ENCODE assay signal across 8 cellular contexts in the genomic region with DNA sequence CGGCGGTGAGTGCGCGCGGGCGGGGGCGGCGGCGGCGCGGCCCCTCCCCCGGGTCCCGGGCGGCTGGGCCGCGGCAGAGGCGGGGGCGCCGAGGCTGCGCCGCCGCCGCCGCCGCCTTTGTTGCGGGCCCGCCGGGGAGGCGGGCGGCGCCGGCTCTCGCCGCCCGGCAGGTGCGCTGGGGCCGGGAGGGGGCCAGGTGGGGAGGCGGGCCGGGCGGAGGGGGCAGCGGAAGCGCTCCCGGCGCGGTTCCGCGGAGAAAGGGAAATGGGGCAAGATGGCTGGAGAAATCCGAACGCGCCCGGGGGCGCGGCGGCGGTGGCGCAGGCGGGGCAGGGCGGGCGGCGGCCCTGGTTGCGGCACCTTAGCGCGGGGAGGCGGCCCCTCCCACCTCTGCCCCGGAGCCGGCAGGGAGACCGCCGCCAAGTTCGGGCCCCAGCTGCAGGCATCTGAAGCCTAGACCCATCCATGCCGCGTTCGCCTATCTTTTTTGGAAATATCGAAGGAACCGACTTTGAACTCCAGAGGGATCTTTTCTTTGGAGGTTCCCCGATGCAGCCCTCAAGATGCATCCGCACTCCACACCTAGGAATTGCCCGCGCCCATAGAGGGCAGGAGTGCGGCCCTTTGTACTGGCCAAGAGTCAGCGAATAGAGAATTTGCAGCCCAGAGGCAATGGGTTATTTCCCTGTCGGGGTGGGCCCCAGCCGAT. TPM values are rescaled to one million over a fixed set of nuclear protein-coding genes. Genes with fewer than 3 reads are reported as not detected.
A peak's percentile ranks its signal among the peaks of the same experiment; 100 is the strongest.
DNase-seq lines count a peak whose midpoint lies in the region; TF ChIP-seq lines count a peak whose summit lies in the region.

No MANE protein-coding gene starts in this region.

- peak overlapping the region; percentile 96 for H3K27ac ChIP-seq in caudate nucleus (ENCODE audit: low read depth, low read length)
- H3K27ac ChIP-seq in layer of hippocampus (ENCODE audit: low read depth, low read length), result peak overlapping the region; percentile 66

- H3K4me3 Mint-ChIP-seq in HFFc6, result peak overlapping the region; percentile 89

- TF ChIP-seq CTCF in HFFc6 (IDR thresholded peaks at IDR 0.05), result peak; percentile 48
- peak; percentile 12 for TF ChIP-seq CTCF in NB4 (IDR thresholded peaks at IDR 0.05; ENCODE audit: low read depth, low read length)
- TF ChIP-seq CTCF in WI38 (IDR thresholded peaks at IDR 0.05; ENCODE audit: low read depth, low read length), result no peak

- H3K27ac Mint-ChIP-seq in HFFc6, result peak overlapping the region; percentile 42

- H3K9me3 Mint-ChIP-seq in HFFc6, result no peaks in the 10 kb centered on the region

- DNase-seq in DMS53 (lab: John Stamatoyannopoulos, UW) (peak; percentile 83), DMS53 treated with DMSO at 0.1 percent for 48 hours (lab: John Stamatoyannopoulos, UW; ENCODE audit: unreplicated experiment) (no peak), HFFc6 (peak; percentile 25), NB4 (ENCODE audit: low read depth) (peak; percentile 62), caudate nucleus (lab: John Stamatoyannopoulos, UW) (peak in 36 of 61 donors; percentile 10 to 65 (median 34))
- DNase-seq in stimulated activated CD4-positive, alpha-beta T cell treated with anti-CD3 and anti-CD28 coated beads, Interleukin-1b, Interleukin-23, amount 100 ng/mL, for 4 hours (ENCODE audit: low read depth in 2 of 2), result peak; percentile 44 to 60

- peak overlapping the region; percentile 68 for H3K4me3 ChIP-seq in NB4 (ENCODE audit: low read depth, low read length)
- H3K4me3 ChIP-seq in WI38 (ENCODE audit: low read depth, low read length), result peak overlapping the region; percentile 72

- no peak for TF ChIP-seq POLR2A in NB4 (IDR thresholded peaks at IDR 0.05; ENCODE audit: extremely low read depth, insufficient read length)

- H3K27me3 Mint-ChIP-seq in HFFc6 (ENCODE audit: insufficient read depth), result no peaks in the 10 kb centered on the region

- no peaks in the 10 kb centered on the region for H3K27me3 ChIP-seq in layer of hippocampus (ENCODE audit: control insufficient read depth, insufficient read depth, low read length)

- H3K4me1 Mint-ChIP-seq in HFFc6 (ENCODE audit: low read depth), result peaks cover 67% of the 10 kb centered on the region

- peaks cover 38% of the 10 kb centered on the region for H3K36me3 Mint-ChIP-seq in HFFc6 (ENCODE audit: low read depth)

RNA-seq across cellular contexts. Expression of a gene that starts 0.5 kb away (rescaled TPM):
- total RNA-seq in HFFc6 (2021; fragmentation: NEBNext Ultra II Directional; extraction: Animal tissue kit (Norgen Biotek cat#: 25700)), result 10 to 100 TPM; 27.6 to 36.3 (median 29.4) TPM

RNA-seq across cellular contexts. Expression of a gene that starts 36.3 kb away (rescaled TPM):
- 1 to 10 TPM; 6.5 to 8.1 (median 7.0) TPM for total RNA-seq in HFFc6 (2021; fragmentation: NEBNext Ultra II Directional; extraction: Animal tissue kit (Norgen Biotek cat#: 25700))
